ENCODE assay signal across 13 cellular contexts in the genomic region with DNA sequence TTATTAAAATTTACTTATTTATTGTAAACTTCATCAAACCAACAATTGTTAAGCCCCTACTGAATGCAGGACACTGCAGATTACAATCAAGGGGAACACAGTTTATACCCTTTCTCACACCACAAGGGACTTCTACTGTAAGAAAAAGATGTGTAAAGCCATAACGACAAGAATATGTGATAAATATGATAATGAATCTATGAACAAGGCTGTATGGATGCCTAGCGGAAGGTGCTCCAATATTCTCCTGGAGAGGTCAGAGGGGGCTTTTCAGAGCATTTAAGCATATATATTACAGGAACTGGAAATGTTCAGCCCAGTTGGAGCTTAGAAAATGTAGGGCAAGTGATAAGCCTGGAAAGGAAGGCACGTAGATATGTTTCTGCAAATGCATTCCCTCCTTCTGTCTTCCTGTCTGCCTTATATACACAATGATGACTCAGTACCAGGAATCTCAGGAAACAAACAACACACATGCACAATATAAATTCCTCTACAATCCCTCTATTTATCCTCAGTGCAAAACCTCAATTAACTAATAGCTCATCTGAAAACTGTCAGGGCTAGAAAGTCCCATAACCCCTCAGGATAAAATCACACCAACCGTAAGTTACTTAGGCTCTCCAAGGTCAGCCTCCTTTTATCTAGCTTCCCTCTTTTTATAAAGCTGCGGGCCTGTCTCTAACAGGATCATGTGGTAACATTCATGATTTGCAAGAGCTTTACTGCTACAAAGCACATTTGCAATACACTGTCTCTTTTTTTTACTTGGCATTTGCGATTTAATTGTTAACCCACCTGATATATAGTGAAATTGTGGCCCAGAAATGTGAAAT.
DNase-seq lines count a peak whose midpoint lies in the region; ATAC-seq, FAIRE-seq and TF ChIP-seq lines count a peak whose summit lies in the region.
"Had no signal": no experiment of that assay in that cellular context is flagged by ENCODE, and none has a peak within 500 bp of the region (broad histone marks: within the 10 kb centered on the region; RNA-seq: fewer than 3 reads in every experiment).

No MANE protein-coding gene starts in this region.

- no peaks in the 10 kb centered on the region for H4K20me1 ChIP-seq in PC-3 (ENCODE audit: low read length)
- H4K20me1 ChIP-seq in endothelial cell of umbilical vein (replicated peaks; ENCODE audit: control insufficient read depth, extremely low read depth, insufficient read depth, low read length): no peaks in the 10 kb centered on the region

- H3K4me2 ChIP-seq in PC-3 (ENCODE audit: low read length) (peak overlapping the region; percentile 69), endothelial cell of umbilical vein (ENCODE audit: insufficient read depth, low read length) (peak overlapping the region; percentile 83)

- H2AFZ ChIP-seq in PC-3 (ENCODE audit: low read length) (no peak overlapping the region), endothelial cell of umbilical vein (ENCODE audit: low read depth, low read length) (no peak overlapping the region)
- H2AFZ ChIP-seq: parathyroid adenoma had no signal

- H3K27ac Mint-ChIP-seq in neural crest cell (ENCODE audit: unreplicated experiment): peak overlapping the region; percentile 70
- H3K27ac Mint-ChIP-seq in stimulated activated naive B cell treated with anti-CD40 and anti-IgM and Interleukin-4, amounts not matched to agents 10 μg/mL and 1 μg/mL and 100 μg/mL, for 72 hours: no peak overlapping the region

- H3K9ac ChIP-seq in PC-3 (ENCODE audit: low read length) (peak overlapping the region; percentile 24; the same call in 1 of the 2 replicates), endothelial cell of umbilical vein (replicated peaks; ENCODE audit: extremely low read depth, insufficient read depth, low read length) (peak overlapping the region; percentile 43)
- H3K9ac ChIP-seq: parathyroid adenoma had no signal

- H3K9me3 ChIP-seq in PC-3 (ENCODE audit: low read length) (no peaks in the 10 kb centered on the region), endothelial cell of umbilical vein (replicated peaks; ENCODE audit: control insufficient read depth, insufficient read depth, low read length) (no peaks in the 10 kb centered on the region)

- H3K4me3 Mint-ChIP-seq in neural crest cell: no peak overlapping the region
- no peak overlapping the region for H3K4me3 Mint-ChIP-seq in stimulated activated naive B cell treated with anti-CD40 and anti-IgM and Interleukin-4, amounts not matched to agents 10 μg/mL and 1 μg/mL and 100 μg/mL, for 72 hours
- H3K4me3 Mint-ChIP-seq: CD4-positive, alpha-beta memory T cell had no signal

- H3K79me2 ChIP-seq in PC-3 (ENCODE audit: low read length): no peaks in the 10 kb centered on the region
- H3K79me2 ChIP-seq in endothelial cell of umbilical vein (ENCODE audit: control insufficient read depth, insufficient read depth, low read length): no peaks in the 10 kb centered on the region
- H3K79me2 ChIP-seq: parathyroid adenoma had no signal

- no peak overlapping the region for H3K4me3 ChIP-seq in PC-3 (ENCODE audit: low read length)
- H3K4me3 ChIP-seq in endothelial cell of umbilical vein (replicated peaks in 1 of 3; ENCODE audit: insufficient read depth in 1 of 3, low read depth in 1 of 3, low read length in 3 of 3): peak overlapping the region in 1 of 3 experiments; percentile 22

- intact Hi-C loops in PC-3 (cut with micrococcal nuclease): loop anchor here (2.0 kb wide), 1 partner anchor 18 kb away; no protein-coding TSS in a partner anchor
- intact Hi-C loops in endothelial cell of umbilical vein (cut with micrococcal nuclease): loop anchor here (1.0 to 5.0 kb wide), 4 partner anchors 38 to 802 kb away; partner anchors contain the start of gene BCL6

- H3K4me1 Mint-ChIP-seq in neural crest cell: peaks cover 6% of the 10 kb centered on the region
- H3K4me1 Mint-ChIP-seq in stimulated activated naive B cell treated with anti-CD40 and anti-IgM and Interleukin-4, amounts not matched to agents 10 μg/mL and 1 μg/mL and 100 μg/mL, for 72 hours: peaks cover 10% of the 10 kb centered on the region in 2 donors

- CTCF ChIA-PET in PC-3 (lab: Charles Lee) (no interaction called here), endothelial cell of umbilical vein (lab: Charles Lee) (interaction anchor here (0.9 to 2.8 kb wide), 11 partner anchors 9 to 809 kb away, joined by 3 to 12 read pairs (median 5); no protein-coding TSS in a partner anchor)

- no peaks in the 10 kb centered on the region for H3K27me3 ChIP-seq in PC-3 (ENCODE audit: low read length)
- H3K27me3 ChIP-seq in endothelial cell of umbilical vein (ENCODE audit: control insufficient read depth in 2 of 2, insufficient read depth in 2 of 2, low read length in 2 of 2): no peaks in the 10 kb centered on the region

- H3K27ac ChIP-seq in PC-3 (ENCODE audit: low read length) (peak overlapping the region; percentile 72), endothelial cell of umbilical vein (ENCODE audit: insufficient read depth, low read depth, low read length) (peak overlapping the region; percentile 86)
- H3K27ac ChIP-seq: parathyroid adenoma had no signal

- peaks cover 3% of the 10 kb centered on the region for H3K36me3 Mint-ChIP-seq in neural crest cell (ENCODE audit: low read depth)
- H3K36me3 Mint-ChIP-seq in stimulated activated naive B cell treated with anti-CD40 and anti-IgM and Interleukin-4, amounts not matched to agents 10 μg/mL and 1 μg/mL and 100 μg/mL, for 72 hours: peaks cover 10 to 23% of the 10 kb centered on the region in 2 donors

- H3F3A ChIP-seq in PC-3 (ENCODE audit: low read length, unreplicated experiment): no peaks in the 10 kb centered on the region

- no peaks in the 10 kb centered on the region for H3K9me1 ChIP-seq in endothelial cell of umbilical vein (replicated peaks; ENCODE audit: control insufficient read depth, extremely low read depth, insufficient read depth, low read length)

- H3K27me3 Mint-ChIP-seq in neural crest cell (ENCODE audit: low read depth): no peaks in the 10 kb centered on the region
- H3K27me3 Mint-ChIP-seq in stimulated activated naive B cell treated with anti-CD40 and anti-IgM and Interleukin-4, amounts not matched to agents 10 μg/mL and 1 μg/mL and 100 μg/mL, for 72 hours: no peaks in the 10 kb centered on the region
- H3K27me3 Mint-ChIP-seq: CD4-positive, alpha-beta memory T cell had no signal

- no peak for TF ChIP-seq CTCF in PC-3 (conservative IDR thresholded peaks at IDR 0.05; ENCODE audit: low read depth, low read length)
- TF ChIP-seq CTCF in endothelial cell of umbilical vein (IDR thresholded peaks at IDR 0.05; ENCODE audit: extremely low read depth in 1 of 2, insufficient read depth in 1 of 2, low read depth in 1 of 2, low read length in 2 of 2): no peak
- TF ChIP-seq CTCF in neural crest cell (conservative IDR thresholded peaks at IDR 0.05): no peak
- TF ChIP-seq CTCF in GM20000 (IDR thresholded peaks at IDR 0.05; ENCODE audit: extremely low read depth, missing control alignments): no peak

- FAIRE-seq in endothelial cell of umbilical vein (lab: Jason Lieb, UNC): peak; percentile 85

- TSS peak; percentile 24 for BruUV-seq in PC-3 (replicated peaks; lab: Mats Ljungman, UMichigan)
- TSS peak; percentile 55 for BruUV-seq in endothelial cell of umbilical vein (replicated peaks; lab: Mats Ljungman, UMichigan)

- dilution Hi-C loops in endothelial cell of umbilical vein (cut with MboI; ENCODE audit: extremely low pct_ligation_motif_present, low sequenced_read_pairs): no loop called here

- H3K9me3 Mint-ChIP-seq in neural crest cell: no peaks in the 10 kb centered on the region
- H3K9me3 Mint-ChIP-seq in stimulated activated naive B cell treated with anti-CD40 and anti-IgM and Interleukin-4, amounts not matched to agents 10 μg/mL and 1 μg/mL and 100 μg/mL, for 72 hours: peaks cover 0 to 2% of the 10 kb centered on the region in 2 donors

- ATAC-seq in PC-3: peak; percentile 89
- ATAC-seq in HG02938 (IDR thresholded peaks at IDR 0.05; ENCODE audit: unreplicated experiment): no peak
- ATAC-seq in stimulated activated naive B cell treated with anti-CD40 and anti-IgM and Interleukin-4, amounts not matched to agents 10 μg/mL and 1 μg/mL and 100 μg/mL, for 72 hours (replicated peaks): no peak

- H3K36me3 ChIP-seq in PC-3 (ENCODE audit: low read depth, low read length) (no peaks in the 10 kb centered on the region), endothelial cell of umbilical vein (ENCODE audit: control insufficient read depth in 2 of 2, extremely low read depth in 1 of 2, insufficient read depth in 2 of 2, low read length in 2 of 2) (no peaks in the 10 kb centered on the region)

- DNase-seq in DMS53 (lab: John Stamatoyannopoulos, UW) (peak; percentile 54), PC-3 (peak; percentile 82), endothelial cell of umbilical vein (ENCODE audit: low read depth, low spot score) (peak; percentile 87), neural crest cell (ENCODE audit: low read depth, low spot score) (no peak), NCI-H2171 (lab: John Stamatoyannopoulos, UW) (no peak), GM20000 (ENCODE audit: low spot score) (no peak)
- DNase-seq in stimulated activated naive B cell treated with anti-CD40 and anti-IgM and Interleukin-4, amounts not matched to agents 10 μg/mL and 1 μg/mL and 100 μg/mL, for 72 hours: no peak
- DNase-seq: activated CD4-positive, alpha-beta T cell treated with anti-CD3 and anti-CD28 coated beads, Interleukin-2, amount 50 U/mL, for 48 hours; CD4-positive, alpha-beta memory T cell; stimulated activated CD4-positive, alpha-beta T cell treated with anti-CD3 and anti-CD28 coated beads, Interleukin-1b, Interleukin-23, amount 100 ng/mL, for 48 hours; stimulated activated naive CD4-positive, alpha-beta T cell treated with Interleukin-2 at 50 U/mL for 16 hours had no signal

- H3K4me1 ChIP-seq in PC-3 (ENCODE audit: insufficient read depth, low read length) (peaks cover 35% of the 10 kb centered on the region), endothelial cell of umbilical vein (ENCODE audit: control insufficient read depth, extremely low read depth, insufficient read depth, low read length) (peaks cover 34% of the 10 kb centered on the region)
- H3K4me1 ChIP-seq: parathyroid adenoma had no signal

- POLR2A ChIA-PET in PC-3 (lab: Charles Lee; ENCODE audit: unreplicated experiment): interaction anchor here (0.5 to 0.6 kb wide), 4 partner anchors 9 to 346 kb away, joined by 3 to 5 read pairs (median 4); no protein-coding TSS in a partner anchor
- POLR2A ChIA-PET in endothelial cell of umbilical vein (lab: Charles Lee): interaction anchor here (0.6 to 1.0 kb wide), 2 partner anchors 16 to 114 kb away, joined by 3 read pairs; no protein-coding TSS in a partner anchor

- no peak for TF ChIP-seq POLR2A in endothelial cell of umbilical vein (IDR thresholded peaks at IDR 0.05; ENCODE audit: low read depth, low read length)

- no peaks in the 10 kb centered on the region for H3K9me2 ChIP-seq in PC-3 (replicated peaks; ENCODE audit: low read length)

TF ChIP-seq in endothelial cell of umbilical vein, 7 proteins besides CTCF, POLR2A, EP300 and RAD21 (continues in another document):
- TF ChIP-seq POLR2AphosphoS5 (IDR thresholded peaks at IDR 0.05; ENCODE audit: insufficient read depth, low read depth, low read length) (peak; percentile 69), JUN (IDR thresholded peaks at IDR 0.05; ENCODE audit: borderline replicate concordance, insufficient read depth, insufficient read length, low read depth) (peak; percentile 91), MYC (IDR thresholded peaks at IDR 0.05; ENCODE audit: low read depth, low read length) (no peak), EZH2 (IDR thresholded peaks at IDR 0.05; ENCODE audit: borderline replicate concordance, low read depth, low read length, severe bottlenecking) (no peak)

Comparison
In these comparisons a context has a peak if more than half of its experiments do, and no peak if none do; other contexts are left out.
1. DNase-seq: peak in DMS53 (single experiment), PC-3 (single experiment) and endothelial cell of umbilical vein (single experiment); none in neural crest cell (single experiment), NCI-H2171 (single experiment), stimulated activated naive B cell treated with anti-CD40 and anti-IgM and Interleukin-4, amounts not matched to agents 10 μg/mL and 1 μg/mL and 100 μg/mL, for 72 hours (single experiment) and GM20000 (single experiment).